31 cellular contexts compared by ENCODE assay signal in genomic region chr20:13307562-13308163, GRCh38.
"Had no signal": no experiment of that assay in that cellular context is flagged by ENCODE, and none has a peak within 500 bp of the region (broad histone marks: within the 10 kb centered on the region; RNA-seq: fewer than 3 reads in every experiment).

No MANE protein-coding gene starts in this region.

- H3K4me3 ChIP-seq: neural progenitor cell, ovary, psoas muscle, skin epidermis, smooth muscle cell, spleen, suprapubic skin, testis, tibial artery, transverse colon, upper lobe of right lung, uterus had no signal

- H3K9me3 Mint-ChIP-seq: nephron; stimulated activated naive CD8-positive, alpha-beta T cell treated with anti-CD3 and anti-CD28 coated beads, Interleukin-15, amount 100 ng/mL, for 72 hours; type B pancreatic cell had no signal

- H3K4me1 Mint-ChIP-seq: natural killer cell; nephron; stimulated activated memory B cell treated with anti-CD40 and anti-IgM and Interleukin-4, amounts not matched to agents 10 μg/mL and 1 μg/mL and 100 μg/mL, for 72 hours had no signal

- H3K27me3 ChIP-seq: neural progenitor cell, ovary, spleen, suprapubic skin, testis, tibial artery, transverse colon, upper lobe of right lung, uterus had no signal

- H3K4me3 Mint-ChIP-seq: natural killer cell; nephron; neural progenitor cell; stimulated activated memory B cell treated with anti-CD40 and anti-IgM and Interleukin-4, amounts not matched to agents 10 μg/mL and 1 μg/mL and 100 μg/mL, for 72 hours; stimulated activated naive CD8-positive, alpha-beta T cell treated with anti-CD3 and anti-CD28 coated beads, Interleukin-15, amount 100 ng/mL, for 72 hours; type B pancreatic cell had no signal

- ATAC-seq: natural killer cell; psoas muscle; sciatic nerve; stimulated activated memory B cell treated with anti-CD40 and anti-IgM and Interleukin-4, amounts not matched to agents 10 μg/mL and 1 μg/mL and 100 μg/mL, for 72 hours; stimulated activated naive CD8-positive, alpha-beta T cell treated with anti-CD3 and anti-CD28 coated beads, Interleukin-15, amount 100 ng/mL, for 72 hours; stimulated activated naive CD8-positive, alpha-beta T cell treated with anti-CD3 and anti-CD28 coated beads, Interleukin-15, Interleukin-2, amounts not matched to agents 100 U/mL and 50 U/mL, for 24 hours; upper lobe of right lung had no signal

- H3K27ac ChIP-seq: neural progenitor cell, ovary, parathyroid adenoma, psoas muscle, skin epidermis, spleen, suprapubic skin, testis, tibial artery, transverse colon, upper lobe of right lung, uterus had no signal

- H3K27me3 Mint-ChIP-seq: progenitor cell of endocrine pancreas had no signal

- H3K9me3 ChIP-seq: psoas muscle, suprapubic skin, testis, tibial artery, transverse colon, upper lobe of right lung, uterus had no signal

- H3K9ac ChIP-seq: neural progenitor cell, parathyroid adenoma had no signal

- H3K36me3 ChIP-seq: neural progenitor cell, ovary, spleen, suprapubic skin, tibial artery, transverse colon, upper lobe of right lung, uterus had no signal

- H3K27ac Mint-ChIP-seq: natural killer cell; nephron; progenitor cell of endocrine pancreas; stimulated activated memory B cell treated with anti-CD40 and anti-IgM and Interleukin-4, amounts not matched to agents 10 μg/mL and 1 μg/mL and 100 μg/mL, for 72 hours; type B pancreatic cell had no signal

- H3K36me3 Mint-ChIP-seq: natural killer cell; neural progenitor cell; stimulated activated memory B cell treated with anti-CD40 and anti-IgM and Interleukin-4, amounts not matched to agents 10 μg/mL and 1 μg/mL and 100 μg/mL, for 72 hours; type B pancreatic cell had no signal

- DNase-seq: natural killer cell; occipital lobe; ovary; posterior cingulate gyrus; psoas muscle; right cardiac atrium; spleen; stimulated activated CD4-positive, alpha-beta T cell treated with anti-CD3 and anti-CD28 coated beads, Interleukin-12 subunit alpha, Interleukin-12 subunit beta, amount 100 ng/mL, for 4 hours; stimulated activated CD4-positive, alpha-beta T cell treated with anti-CD3 and anti-CD28 coated beads, Interleukin-1b, Interleukin-23, amount 100 ng/mL, for 48 hours; stimulated activated CD4-positive, alpha-beta T cell treated with anti-CD3 and anti-CD28 coated beads, Interleukin-4, amount 100 ng/mL, for 1 hour; stimulated activated CD4-positive, alpha-beta T cell treated with anti-CD3 and anti-CD28 coated beads, Interleukin-4, amount 100 ng/mL, for 4 hours; stimulated activated CD8-positive, alpha-beta memory T cell treated with anti-CD3 and anti-CD28 coated beads, Interleukin-4, amount 100 ng/mL, for 48 hours; stimulated activated naive CD4-positive, alpha-beta T cell; stimulated activated naive CD8-positive, alpha-beta T cell treated with anti-CD3 and anti-CD28 coated beads, Interleukin-15, amount 100 ng/mL, for 72 hours; stimulated activated naive CD8-positive, alpha-beta T cell treated with anti-CD3 and anti-CD28 coated beads, Interleukin-15, Interleukin-2, amounts not matched to agents 100 U/mL and 50 U/mL, for 24 hours; substantia nigra; testis; tibial artery; transverse colon; upper lobe of right lung; uterus had no signal

- H3K4me1 ChIP-seq: parathyroid adenoma, psoas muscle, spleen, suprapubic skin, testis, transverse colon, upper lobe of right lung, uterus had no signal
